Comparison of ENCODE assay signal across 10 cellular contexts in genomic region chr18:36284268-36284667, GRCh38. TPM values are rescaled to one million over a fixed set of nuclear protein-coding genes. Genes with fewer than 3 reads are reported as not detected.
DNase-seq lines count a peak whose midpoint lies in the region; ATAC-seq, FAIRE-seq and TF ChIP-seq lines count a peak whose summit lies in the region.
"Had no signal": no experiment of that assay in that cellular context is flagged by ENCODE, and none has a peak within 500 bp of the region (broad histone marks: within the 10 kb centered on the region; RNA-seq: fewer than 3 reads in every experiment).

No MANE protein-coding gene starts in this region.

- TF ChIP-seq EP300 in A549 (IDR thresholded peaks at IDR 0.05) = no peak

- H3K27ac Mint-ChIP-seq in HFFc6 (no peak overlapping the region), astrocyte (ENCODE audit: unreplicated experiment) (no peak overlapping the region)
- H3K27ac Mint-ChIP-seq: CD4-positive, CD25-positive, alpha-beta regulatory T cell had no signal

- no peak for TF ChIP-seq CTCF in A549 (IDR thresholded peaks at IDR 0.05)
- TF ChIP-seq CTCF in HFFc6 (IDR thresholded peaks at IDR 0.05) = no peak
- TF ChIP-seq CTCF in astrocyte (IDR thresholded peaks at IDR 0.05; ENCODE audit: insufficient read depth, low read depth, low read length) = no peak
- TF ChIP-seq CTCF in MM.1S (IDR thresholded peaks at IDR 0.05; ENCODE audit: low read length) = no peak

- no peak for TF ChIP-seq RAD21 in A549 (conservative IDR thresholded peaks at IDR 0.05 in 1 of 2, IDR thresholded peaks at IDR 0.05 in 1 of 2)

- 11% methylated on average over 3 of the region's 4 CpGs for WGBS in A549 (ENCODE audit: missing lambda C conversion rate)

- CTCF ChIA-PET in A549 (lab: Yijun Ruan, JAX) = interaction anchor here (0.6 to 2.6 kb wide), 27 partner anchors 9 to 575 kb away, joined by 3 to 16 read pairs (median 3); partner anchors contain the start of genes FHOD3 and RPRD1A

- H3K4me3 ChIP-seq in A549 (no peak overlapping the region), astrocyte (ENCODE audit: insufficient read depth, low read depth, low read length) (no peak overlapping the region), MM.1S (ENCODE audit: low read length) (no peak overlapping the region)

- no peak for DNase-seq in A549 (ENCODE audit: low read depth in 1 of 2, low spot score in 1 of 2)
- DNase-seq in HFFc6 = no peak
- no peak for DNase-seq in astrocyte (ENCODE audit: low read depth)
- no peak for DNase-seq in left lobe of liver (ENCODE audit: low spot score)
- no peak for DNase-seq in activated CD4-positive, alpha-beta T cell treated with anti-CD3 and anti-CD28 coated beads, Interleukin-2, amount 50 U/mL, for 1 hour
- no peak for DNase-seq in middle frontal gyrus (ENCODE audit: extremely low spot score, low spot score)
- DNase-seq in MM.1S = no peak
- DNase-seq: NCI-H1436 treated with DMSO at 0.1 percent for 48 hours had no signal

- no peaks in the 10 kb centered on the region; the same call in none of the 2 replicates for H3K27me3 Mint-ChIP-seq in HFFc6 (ENCODE audit: insufficient read depth)
- H3K27me3 Mint-ChIP-seq in astrocyte (ENCODE audit: low read depth, unreplicated experiment) = peaks cover 4% of the 10 kb centered on the region

- H3K9me3 ChIP-seq in A549 = peaks cover 8% of the 10 kb centered on the region; the same call in 1 of the 3 replicates
- no peaks in the 10 kb centered on the region for H3K9me3 ChIP-seq in astrocyte (ENCODE audit: insufficient read depth, low read depth, low read length)
- no peaks in the 10 kb centered on the region for H3K9me3 ChIP-seq in MM.1S (replicated peaks; ENCODE audit: insufficient read depth, low read length)

- H3K36me3 ChIP-seq in astrocyte (ENCODE audit: insufficient read depth, low read length) = no peaks in the 10 kb centered on the region
- no peaks in the 10 kb centered on the region for H3K36me3 ChIP-seq in MM.1S (replicated peaks; ENCODE audit: insufficient read depth, low read length)

- H3K27ac ChIP-seq in A549 (no peak overlapping the region), astrocyte (ENCODE audit: low read depth, low read length) (no peak overlapping the region), MM.1S (ENCODE audit: low read length) (no peak overlapping the region)

- H3K4me2 ChIP-seq in A549 (peak overlapping the region; percentile 29; the same call in 1 of the 3 replicates), astrocyte (ENCODE audit: low read length) (no peak overlapping the region), MM.1S (ENCODE audit: low read depth, low read length) (no peak overlapping the region)

- peaks cover 7% of the 10 kb centered on the region for H3K4me1 Mint-ChIP-seq in HFFc6 (ENCODE audit: low read depth)
- H3K4me1 Mint-ChIP-seq in astrocyte (ENCODE audit: low read depth, unreplicated experiment) = no peaks in the 10 kb centered on the region

- H3K4me3 Mint-ChIP-seq in HFFc6 (peak overlapping the region; percentile 67), astrocyte (ENCODE audit: unreplicated experiment) (no peak overlapping the region)
- H3K4me3 Mint-ChIP-seq: CD4-positive, CD25-positive, alpha-beta regulatory T cell had no signal

- TF ChIP-seq POLR2A in A549 (IDR thresholded peaks at IDR 0.05; ENCODE audit: low read length) = no peak

- ATAC-seq in A549 (peak in 1 of 2 experiments; percentile 27; a peak in 2 of 6 replicates), left lobe of liver (peak; percentile 50), HG03039 (IDR thresholded peaks at IDR 0.05; ENCODE audit: unreplicated experiment) (no peak)

- FAIRE-seq in A549 (lab: Jason Lieb, UNC) = no peak
- no peak for FAIRE-seq in astrocyte (lab: Jason Lieb, UNC)

- peak overlapping the region; percentile 20 for H2AFZ ChIP-seq in astrocyte (ENCODE audit: low read depth, low read length)
- H2AFZ ChIP-seq in MM.1S (ENCODE audit: low read length) = no peak overlapping the region

- H4K20me1 ChIP-seq in astrocyte (ENCODE audit: insufficient read depth, low read length) (no peaks in the 10 kb centered on the region), MM.1S (ENCODE audit: insufficient read depth, low read length) (no peaks in the 10 kb centered on the region)

- no peaks in the 10 kb centered on the region for H3K4me1 ChIP-seq in A549
- H3K4me1 ChIP-seq in astrocyte (ENCODE audit: insufficient read depth, low read length) = no peaks in the 10 kb centered on the region
- no peaks in the 10 kb centered on the region for H3K4me1 ChIP-seq in MM.1S (ENCODE audit: low read length)

- H3K36me3 Mint-ChIP-seq in HFFc6 (ENCODE audit: low read depth) = peaks cover 11% of the 10 kb centered on the region
- no peaks in the 10 kb centered on the region for H3K36me3 Mint-ChIP-seq in astrocyte (ENCODE audit: low read depth, unreplicated experiment)
- H3K36me3 Mint-ChIP-seq: CD4-positive, CD25-positive, alpha-beta regulatory T cell had no signal

- H3K27me3 ChIP-seq in astrocyte (ENCODE audit: insufficient read depth, low read length) = no peaks in the 10 kb centered on the region
- no peaks in the 10 kb centered on the region for H3K27me3 ChIP-seq in MM.1S (replicated peaks; ENCODE audit: insufficient read depth, low read length)

- peaks cover 9% of the 10 kb centered on the region for H3K9me3 Mint-ChIP-seq in HFFc6
- peaks cover 4% of the 10 kb centered on the region for H3K9me3 Mint-ChIP-seq in astrocyte (ENCODE audit: unreplicated experiment)
- H3K9me3 Mint-ChIP-seq: CD4-positive, CD25-positive, alpha-beta regulatory T cell had no signal

- no peaks in the 10 kb centered on the region for H3K9me2 ChIP-seq in MM.1S (replicated peaks; ENCODE audit: insufficient read depth, low read length)

- no peak overlapping the region for H3K9ac ChIP-seq in astrocyte (ENCODE audit: low read length)
- no peak overlapping the region for H3K9ac ChIP-seq in MM.1S (ENCODE audit: low read length)

- POLR2A ChIA-PET in A549 (lab: Yijun Ruan, JAX) = no interaction called here

- no peaks in the 10 kb centered on the region for H3K79me2 ChIP-seq in astrocyte (ENCODE audit: insufficient read depth, low read length)
- no peaks in the 10 kb centered on the region for H3K79me2 ChIP-seq in MM.1S (ENCODE audit: low read length)

- H3F3A ChIP-seq in MM.1S (ENCODE audit: insufficient read depth, low read length) = no peaks in the 10 kb centered on the region

TF ChIP-seq in A549, 52 proteins besides CTCF, POLR2A, EP300 and RAD21:
- TF ChIP-seq ESRRA (IDR thresholded peaks at IDR 0.05; ENCODE audit: borderline replicate concordance, low read length) (no peak), NR3C1 (IDR thresholded peaks at IDR 0.05) (no peak), CEBPB (IDR thresholded peaks at IDR 0.05) (no peak), RNF2 (IDR thresholded peaks at IDR 0.05; ENCODE audit: borderline replicate concordance, low read depth) (no peak), PHF8 (IDR thresholded peaks at IDR 0.05; ENCODE audit: borderline replicate concordance, low read depth) (no peak), RFX5 (IDR thresholded peaks at IDR 0.05) (no peak), MAFK (IDR thresholded peaks at IDR 0.05; ENCODE audit: partially characterized antibody) (no peak), CHD4 (IDR thresholded peaks at IDR 0.05; ENCODE audit: borderline replicate concordance) (no peak), HOXB5 (CRISPR knock-in tag; IDR thresholded peaks at IDR 0.05) (no peak), JUN (IDR thresholded peaks at IDR 0.05) (no peak), ZNF302 (CRISPR knock-in tag; IDR thresholded peaks at IDR 0.05) (no peak), HOXB13 (CRISPR knock-in tag; IDR thresholded peaks at IDR 0.05; ENCODE audit: low read depth) (no peak), ZSCAN20 (CRISPR knock-in tag; IDR thresholded peaks at IDR 0.05) (no peak)
TF ChIP-seq in A549: peak in this region for 0.

RNA-seq across cellular contexts. Expression of gene FHOD3, which starts 13.2 kb away (rescaled TPM):
- polyA plus RNA-seq in A549 (2011; rRNA removed) = 2.4 and 2.5 TPM in 2 replicates
- polyA plus RNA-seq in A549 (2012; cell fraction: cytosol; rRNA removed) = 1.1 TPM in 2 replicates
- 1.2 and 1.7 TPM in 2 replicates for polyA plus RNA-seq in A549 (2012; cell fraction: nucleus; rRNA removed)
- 2.9 to 4.2 TPM (median 3.6 TPM) in 3 replicates for polyA plus RNA-seq in A549 (2017; fragmentation: RNase III; extraction: RNeasy Plus Mini Kit Qiagen cat#74134 plus additional on column Dnase treatment)
- 2.7 and 2.8 TPM in 2 replicates for polyA minus RNA-seq in A549 (2011; rRNA and poly(A)+ RNA removed)
- total RNA-seq in HFFc6 (2021; fragmentation: NEBNext Ultra II Directional; extraction: Animal tissue kit (Norgen Biotek cat#: 25700)) = 10 to 100 TPM; 32.8 to 67.6 (median 61.4) TPM
- total RNA-seq in astrocyte = 5.9 and 6.1 TPM in 2 replicates
- total RNA-seq in left lobe of liver = 0.40 TPM
- total RNA-seq: CD4-positive, CD25-positive, alpha-beta regulatory T cell had no signal
- polyA plus RNA-seq: CD4-positive, CD25-positive, alpha-beta regulatory T cell had no signal
